In genomic region chr1:10753279-10753678, GRCh38 we compare ENCODE assay signal across 2 cellular contexts.
TF ChIP-seq lines count a peak whose summit lies in the region.

No MANE protein-coding gene starts in this region.

TF ChIP-seq in SK-N-SH, 30 proteins besides CTCF, POLR2A, EP300 and RAD21 (continued from another document):
- TF ChIP-seq REST (IDR thresholded peaks at IDR 0.05; ENCODE audit: low read depth, low read length) = no peak
- no peak for TF ChIP-seq NRF1 (IDR thresholded peaks at IDR 0.05; ENCODE audit: low read depth, low read length)
- no peak for TF ChIP-seq RXRA (IDR thresholded peaks at IDR 0.05; ENCODE audit: borderline replicate concordance, low read depth)
- no peak for TF ChIP-seq TCF12 (IDR thresholded peaks at IDR 0.05)
- TF ChIP-seq EZH2phosphoT487 (IDR thresholded peaks at IDR 0.05; ENCODE audit: borderline replicate concordance, low read depth) = no peak
- no peak for TF ChIP-seq FOXJ3 (CRISPR knock-in tag; IDR thresholded peaks at IDR 0.05)
- no peak for TF ChIP-seq RFX5 (IDR thresholded peaks at IDR 0.05; ENCODE audit: low read length)
- TF ChIP-seq JUND (IDR thresholded peaks at IDR 0.05) = no peak
- TF ChIP-seq SMC3 (IDR thresholded peaks at IDR 0.05; ENCODE audit: low read depth, low read length) = no peak
- no peak for TF ChIP-seq GABPA (IDR thresholded peaks at IDR 0.05; ENCODE audit: low read depth)
- no peak for TF ChIP-seq YY1 (IDR thresholded peaks at IDR 0.05; ENCODE audit: low read depth)
- no peak for TF ChIP-seq PBX3 (IDR thresholded peaks at IDR 0.05)
- TF ChIP-seq MAX (IDR thresholded peaks at IDR 0.05; ENCODE audit: low read depth) = no peak
- TF ChIP-seq TAF1 (IDR thresholded peaks at IDR 0.05; ENCODE audit: borderline replicate concordance, low read depth, low read length) = no peak

TF ChIP-seq in SK-N-SH treated with all-trans-retinoic acid at 6 μM for 48 hours, 23 proteins besides CTCF, POLR2A, EP300 and RAD21 (continued from another document):
- TF ChIP-seq ZNF565 (CRISPR knock-in tag; conservative IDR thresholded peaks at IDR 0.05; ENCODE audit: low read depth) (no peak), ARNTL (CRISPR knock-in tag; IDR thresholded peaks at IDR 0.05; ENCODE audit: borderline replicate concordance, low read depth) (no peak)
